In the genomic region with DNA sequence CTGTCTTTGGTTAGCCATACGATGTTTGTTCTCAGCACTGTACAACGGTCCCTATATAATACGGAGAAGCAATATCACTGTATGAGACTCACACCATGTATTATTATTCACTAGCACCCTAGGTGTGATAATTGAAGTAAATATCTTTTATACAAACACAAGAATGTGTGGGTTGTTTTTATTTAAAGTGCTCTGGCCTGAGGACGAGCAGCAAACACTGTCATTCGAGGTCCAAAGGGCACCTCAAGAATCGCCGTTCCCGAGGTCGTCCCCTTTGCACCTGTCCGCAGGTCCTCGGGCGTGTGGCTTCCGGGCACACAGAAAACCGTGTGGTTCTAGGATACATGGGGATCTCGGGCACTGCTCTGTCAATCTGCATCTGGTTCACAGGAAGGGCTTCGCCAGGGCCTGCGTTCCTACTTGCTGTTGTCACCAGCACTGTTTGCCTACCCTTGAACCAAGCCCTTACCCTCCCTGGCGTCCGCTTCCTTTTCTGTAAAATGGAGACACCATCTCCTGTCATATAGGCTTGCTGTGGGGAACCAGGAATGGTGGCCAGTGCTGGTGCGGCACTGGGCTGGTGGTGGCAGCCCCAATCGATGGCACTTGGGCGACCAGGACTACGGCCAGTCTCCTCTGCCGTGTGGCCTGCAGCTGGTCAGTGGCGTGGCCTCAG, we compare ENCODE assay signal across 1 cellular context.
A peak's percentile ranks its signal among the peaks of the same experiment; 100 is the strongest.
TF ChIP-seq lines count a peak whose summit lies in the region.

No MANE protein-coding gene starts in this region.

TF ChIP-seq in HepG2, 621 proteins besides CTCF, POLR2A, EP300 and RAD21 (continued from another document and continues in another):
- TF ChIP-seq, protein P1, sequence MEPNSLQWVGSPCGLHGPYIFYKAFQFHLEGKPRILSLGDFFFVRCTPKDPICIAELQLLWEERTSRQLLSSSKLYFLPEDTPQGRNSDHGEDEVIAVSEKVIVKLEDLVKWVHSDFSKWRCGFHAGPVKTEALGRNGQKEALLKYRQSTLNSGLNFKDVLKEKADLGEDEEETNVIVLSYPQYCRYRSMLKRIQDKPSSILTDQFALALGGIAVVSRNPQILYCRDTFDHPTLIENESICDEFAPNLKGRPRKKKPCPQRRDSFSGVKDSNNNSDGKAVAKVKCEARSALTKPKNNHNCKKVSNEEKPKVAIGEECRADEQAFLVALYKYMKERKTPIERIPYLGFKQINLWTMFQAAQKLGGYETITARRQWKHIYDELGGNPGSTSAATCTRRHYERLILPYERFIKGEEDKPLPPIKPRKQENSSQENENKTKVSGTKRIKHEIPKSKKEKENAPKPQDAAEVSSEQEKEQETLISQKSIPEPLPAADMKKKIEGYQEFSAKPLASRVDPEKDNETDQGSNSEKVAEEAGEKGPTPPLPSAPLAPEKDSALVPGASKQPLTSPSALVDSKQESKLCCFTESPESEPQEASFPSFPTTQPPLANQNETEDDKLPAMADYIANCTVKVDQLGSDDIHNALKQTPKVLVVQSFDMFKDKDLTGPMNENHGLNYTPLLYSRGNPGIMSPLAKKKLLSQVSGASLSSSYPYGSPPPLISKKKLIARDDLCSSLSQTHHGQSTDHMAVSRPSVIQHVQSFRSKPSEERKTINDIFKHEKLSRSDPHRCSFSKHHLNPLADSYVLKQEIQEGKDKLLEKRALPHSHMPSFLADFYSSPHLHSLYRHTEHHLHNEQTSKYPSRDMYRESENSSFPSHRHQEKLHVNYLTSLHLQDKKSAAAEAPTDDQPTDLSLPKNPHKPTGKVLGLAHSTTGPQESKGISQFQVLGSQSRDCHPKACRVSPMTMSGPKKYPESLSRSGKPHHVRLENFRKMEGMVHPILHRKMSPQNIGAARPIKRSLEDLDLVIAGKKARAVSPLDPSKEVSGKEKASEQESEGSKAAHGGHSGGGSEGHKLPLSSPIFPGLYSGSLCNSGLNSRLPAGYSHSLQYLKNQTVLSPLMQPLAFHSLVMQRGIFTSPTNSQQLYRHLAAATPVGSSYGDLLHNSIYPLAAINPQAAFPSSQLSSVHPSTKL (CRISPR knock-in tag; IDR thresholded peaks at IDR 0.05): peak; percentile 90
- TF ChIP-seq TCF7L2 (IDR thresholded peaks at IDR 0.05; ENCODE audit: low read depth, low read length) (no peak), ZFP37 (CRISPR knock-in tag; IDR thresholded peaks at IDR 0.05; ENCODE audit: borderline replicate concordance) (peak; percentile 92), ATF3 (CRISPR knock-in tag; IDR thresholded peaks at IDR 0.05) (peak; percentile 96), ARNT (IDR thresholded peaks at IDR 0.05) (no peak), TBX3 (IDR thresholded peaks at IDR 0.05; ENCODE audit: borderline replicate concordance) (peak; percentile 93), ZSCAN20 (CRISPR knock-in tag; IDR thresholded peaks at IDR 0.05; ENCODE audit: borderline replicate concordance) (peak; percentile 95), ZNF564 (CRISPR knock-in tag; IDR thresholded peaks at IDR 0.05) (peak; percentile 88; the same call in 1 of the 2 replicates), REST (IDR thresholded peaks at IDR 0.05; ENCODE audit: borderline replicate concordance in 1 of 2, low read depth in 1 of 2, low read length in 2 of 2) (peak in 1 of 2 experiments; percentile 25; a peak in 1 of 4 replicates), IRF2 (CRISPR knock-in tag; IDR thresholded peaks at IDR 0.05) (peak; percentile 93), ZMYM4 (CRISPR knock-in tag; IDR thresholded peaks at IDR 0.05) (peak; percentile 92), ARNT2 (CRISPR knock-in tag; IDR thresholded peaks at IDR 0.05; ENCODE audit: low read depth) (peak; percentile 73), ZNF550 (CRISPR knock-in tag; IDR thresholded peaks at IDR 0.05; ENCODE audit: borderline replicate concordance) (no peak), ZNF746 (CRISPR knock-in tag; IDR thresholded peaks at IDR 0.05) (no peak), ZBTB38 (CRISPR knock-in tag; IDR thresholded peaks at IDR 0.05) (peak; percentile 100), RAD51 (IDR thresholded peaks at IDR 0.05; ENCODE audit: borderline replicate concordance) (no peak), ZBTB25 (CRISPR knock-in tag; IDR thresholded peaks at IDR 0.05) (peak; percentile 84), ZSCAN22 (CRISPR knock-in tag; IDR thresholded peaks at IDR 0.05) (no peak), FOXK1 (CRISPR knock-in tag; IDR thresholded peaks at IDR 0.05; ENCODE audit: borderline replicate concordance, low read depth) (peak; percentile 82; the same call in 1 of the 2 replicates), NFE2L2 (IDR thresholded peaks at IDR 0.05; ENCODE audit: low read length) (no peak), HDAC1 (CRISPR knock-in tag; IDR thresholded peaks at IDR 0.05) (peak; percentile 92), YY1 (IDR thresholded peaks at IDR 0.05; ENCODE audit: insufficient read depth, insufficient replicate concordance, low read depth, low read length) (peak; percentile 38), ZFP62 (CRISPR knock-in tag; IDR thresholded peaks at IDR 0.05) (no peak), MZF1 (CRISPR knock-in tag; IDR thresholded peaks at IDR 0.05; ENCODE audit: borderline replicate concordance) (no peak), ZNF234 (CRISPR knock-in tag; conservative IDR thresholded peaks at IDR 0.05) (no peak), FUBP1 (CRISPR knock-in tag; IDR thresholded peaks at IDR 0.05; ENCODE audit: borderline replicate concordance) (no peak; the same call in 1 of the 2 replicates), ZNF589 (CRISPR knock-in tag; conservative IDR thresholded peaks at IDR 0.05) (peak; percentile 64; the same call in 1 of the 2 replicates), JUND (CRISPR knock-in tag; IDR thresholded peaks at IDR 0.05) (peak; percentile 81), HMG20A (CRISPR knock-in tag; IDR thresholded peaks at IDR 0.05; ENCODE audit: borderline replicate concordance) (peak; percentile 82), RBM22 (optimal IDR thresholded peaks at IDR 0.05; ENCODE audit: low read length) (no peak), PRMT3 (CRISPR knock-in tag; IDR thresholded peaks at IDR 0.05; ENCODE audit: borderline replicate concordance, low read depth) (no peak; the same call in 1 of the 2 replicates), ZNF18 (CRISPR knock-in tag; IDR thresholded peaks at IDR 0.05; ENCODE audit: insufficient replicate concordance) (no peak), ZXDC (CRISPR knock-in tag; IDR thresholded peaks at IDR 0.05) (no peak), IKZF4 (CRISPR knock-in tag; IDR thresholded peaks at IDR 0.05; ENCODE audit: borderline replicate concordance, low read depth, not compliant biosample characterization) (no peak), IRX3 (CRISPR knock-in tag; IDR thresholded peaks at IDR 0.05; ENCODE audit: borderline replicate concordance, low read depth) (no peak)
- TF ChIP-seq, protein P2, sequence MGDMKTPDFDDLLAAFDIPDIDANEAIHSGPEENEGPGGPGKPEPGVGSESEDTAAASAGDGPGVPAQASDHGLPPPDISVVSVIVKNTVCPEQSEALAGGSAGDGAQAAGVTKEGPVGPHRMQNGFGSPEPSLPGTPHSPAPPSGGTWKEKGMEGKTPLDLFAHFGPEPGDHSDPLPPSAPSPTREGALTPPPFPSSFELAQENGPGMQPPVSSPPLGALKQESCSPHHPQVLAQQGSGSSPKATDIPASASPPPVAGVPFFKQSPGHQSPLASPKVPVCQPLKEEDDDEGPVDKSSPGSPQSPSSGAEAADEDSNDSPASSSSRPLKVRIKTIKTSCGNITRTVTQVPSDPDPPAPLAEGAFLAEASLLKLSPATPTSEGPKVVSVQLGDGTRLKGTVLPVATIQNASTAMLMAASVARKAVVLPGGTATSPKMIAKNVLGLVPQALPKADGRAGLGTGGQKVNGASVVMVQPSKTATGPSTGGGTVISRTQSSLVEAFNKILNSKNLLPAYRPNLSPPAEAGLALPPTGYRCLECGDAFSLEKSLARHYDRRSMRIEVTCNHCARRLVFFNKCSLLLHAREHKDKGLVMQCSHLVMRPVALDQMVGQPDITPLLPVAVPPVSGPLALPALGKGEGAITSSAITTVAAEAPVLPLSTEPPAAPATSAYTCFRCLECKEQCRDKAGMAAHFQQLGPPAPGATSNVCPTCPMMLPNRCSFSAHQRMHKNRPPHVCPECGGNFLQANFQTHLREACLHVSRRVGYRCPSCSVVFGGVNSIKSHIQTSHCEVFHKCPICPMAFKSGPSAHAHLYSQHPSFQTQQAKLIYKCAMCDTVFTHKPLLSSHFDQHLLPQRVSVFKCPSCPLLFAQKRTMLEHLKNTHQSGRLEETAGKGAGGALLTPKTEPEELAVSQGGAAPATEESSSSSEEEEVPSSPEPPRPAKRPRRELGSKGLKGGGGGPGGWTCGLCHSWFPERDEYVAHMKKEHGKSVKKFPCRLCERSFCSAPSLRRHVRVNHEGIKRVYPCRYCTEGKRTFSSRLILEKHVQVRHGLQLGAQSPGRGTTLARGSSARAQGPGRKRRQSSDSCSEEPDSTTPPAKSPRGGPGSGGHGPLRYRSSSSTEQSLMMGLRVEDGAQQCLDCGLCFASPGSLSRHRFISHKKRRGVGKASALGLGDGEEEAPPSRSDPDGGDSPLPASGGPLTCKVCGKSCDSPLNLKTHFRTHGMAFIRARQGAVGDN (CRISPR knock-in tag; IDR thresholded peaks at IDR 0.05): peak; percentile 100
